ENCODE assay signal across 11 cellular contexts in the genomic region with DNA sequence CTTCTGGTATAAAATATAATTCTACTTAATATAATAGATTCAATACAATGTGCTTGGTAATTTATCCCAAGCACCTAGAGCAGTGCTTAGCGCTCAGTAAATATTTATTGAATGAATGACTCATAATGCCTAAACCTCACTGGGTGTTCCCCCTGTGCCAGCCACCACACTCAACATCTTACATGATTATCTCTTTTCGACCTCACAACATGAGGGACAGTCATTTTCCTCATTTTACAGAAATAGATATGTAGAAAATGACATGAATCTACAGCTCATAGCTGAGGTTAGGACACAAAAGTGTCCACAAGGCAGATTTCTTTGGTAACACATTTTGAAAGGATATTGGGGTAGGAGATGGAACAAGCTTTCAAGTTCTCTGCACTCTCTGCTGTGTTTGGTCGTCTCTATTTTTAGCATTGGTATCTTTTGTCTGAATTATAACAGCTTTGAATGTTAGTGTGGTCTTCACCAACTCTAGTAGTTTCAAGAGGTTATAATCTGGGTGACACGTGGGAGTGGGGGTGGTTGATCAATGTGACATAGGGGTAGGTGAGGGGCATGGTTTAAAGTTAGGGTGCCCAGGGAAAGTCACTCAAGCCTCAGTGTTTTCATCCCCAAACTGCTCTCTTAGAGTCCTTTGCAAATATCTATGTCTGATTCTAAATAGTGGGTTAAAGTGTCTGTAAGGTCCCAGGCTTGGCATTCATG. TPM values are rescaled to one million over a fixed set of nuclear protein-coding genes. Genes with fewer than 3 reads are reported as not detected.
DNase-seq lines count a peak whose midpoint lies in the region; ATAC-seq, FAIRE-seq and TF ChIP-seq lines count a peak whose summit lies in the region.
"Had no signal": no experiment of that assay in that cellular context is flagged by ENCODE, and none has a peak within 500 bp of the region (broad histone marks: within the 10 kb centered on the region; RNA-seq: fewer than 3 reads in every experiment).

No MANE protein-coding gene starts in this region.

- TF ChIP-seq POLR2A in K562 (conservative IDR thresholded peaks at IDR 0.05): no peak

- peaks cover 7 to 32% of the 10 kb centered on the region in 2 experiments; a peak in 4 of 5 replicates for H3K4me1 ChIP-seq in K562 (replicated peaks in 1 of 2; ENCODE audit: control insufficient read depth in 2 of 2, insufficient read depth in 2 of 2, low read length in 2 of 2)

- no peaks in the 10 kb centered on the region; the same call in 2 of the 3 replicates for H3K36me3 ChIP-seq in K562 (ENCODE audit: control insufficient read depth, insufficient read depth, low read length)

- POLR2A ChIA-PET in K562 (lab: Yijun Ruan, JAX): interaction anchor here (0.7 to 1.5 kb wide), 2 partner anchors 9 to 95 kb away, joined by 3 read pairs; a partner anchor contains a TSS

- no peak for TF ChIP-seq CTCF in K562 (IDR thresholded peaks at IDR 0.05 in 2 of 3, conservative IDR thresholded peaks at IDR 0.05 in 1 of 3; ENCODE audit: insufficient read depth in 2 of 3, low read depth in 1 of 3, low read length in 3 of 3)

- no peaks in the 10 kb centered on the region for H3K79me2 ChIP-seq in K562 (ENCODE audit: control insufficient read depth, insufficient read depth, low read length)

- no peaks in the 10 kb centered on the region for H3K9me3 ChIP-seq in K562 (replicated peaks; ENCODE audit: control insufficient read depth, insufficient read depth, low read depth, low read length)

- no TSS peak for BruUV-seq in K562 (replicated peaks; lab: Mats Ljungman, UMichigan)

- TF ChIP-seq EP300 in K562 (IDR thresholded peaks at IDR 0.05; ENCODE audit: low read length): no peak

- no peak for TF ChIP-seq RAD21 in K562 (CRISPR knock-in tag; conservative IDR thresholded peaks at IDR 0.05 in 1 of 2, IDR thresholded peaks at IDR 0.05 in 1 of 2)

- in situ Hi-C loops in K562 (cut with MboI): no loop called here

- peak; percentile 85 for ATAC-seq in GM18870 (IDR thresholded peaks at IDR 0.05; ENCODE audit: unreplicated experiment)
- ATAC-seq in HG03175 (IDR thresholded peaks at IDR 0.05; ENCODE audit: unreplicated experiment): peak; percentile 83
- ATAC-seq in K562: no peak
- no peak for ATAC-seq in GM21360 (IDR thresholded peaks at IDR 0.05; ENCODE audit: unreplicated experiment)

- no peak overlapping the region for H3K4me2 ChIP-seq in K562 (ENCODE audit: insufficient read depth, low read length)

- no peak for FAIRE-seq in K562 (lab: Jason Lieb, UNC)

- no peaks in the 10 kb centered on the region for H3K27me3 ChIP-seq in K562 (ENCODE audit: control insufficient read depth in 2 of 2, insufficient read depth in 2 of 2, low read length in 2 of 2)

- WGBS in K562 (ENCODE audit: insufficient coverage, low coverage, missing lambda C conversion rate): 19% methylated on average over 4 of the region's 4 CpGs

- DNase-seq in DMS53 (lab: John Stamatoyannopoulos, UW): peak; percentile 92
- no peak for DNase-seq in K562 (ENCODE audit: extremely low read depth in 1 of 4, low spot score in 3 of 4)
- DNase-seq in RPMI8226: no peak
- no peak for DNase-seq in posterior cingulate gyrus
- no peak for DNase-seq in activated effector memory CD4-positive, alpha-beta T cell treated with anti-CD3 and anti-CD28 coated beads, Interleukin-2, amount 50 U/mL, for 16 hours
- DNase-seq: activated T-cell treated with anti-CD3 and anti-CD28 coated beads, Interleukin-2, amount 50 U/mL, for 24 hours; dermis blood vessel endothelial cell had no signal

- H3K4me3 ChIP-seq in K562: no peak overlapping the region

- H3K9ac ChIP-seq in K562 (ENCODE audit: insufficient read depth in 1 of 2, low read depth in 2 of 2, low read length in 2 of 2): no peak overlapping the region

- intact Hi-C loops in K562 (cut with micrococcal nuclease): no loop called here
- intact Hi-C loops in posterior cingulate gyrus (cut with DNase I): no loop called here

- peak overlapping the region; percentile 23 for H2AFZ ChIP-seq in K562 (ENCODE audit: low read depth, low read length)

- CTCF ChIA-PET in K562 (lab: Yijun Ruan, JAX; ENCODE audit: low intra/inter-chr PET ratio): no interaction called here

- no peaks in the 10 kb centered on the region for H4K20me1 ChIP-seq in K562 (replicated peaks; ENCODE audit: control insufficient read depth, insufficient read depth, low read length)

- no peaks in the 10 kb centered on the region for H3K9me1 ChIP-seq in K562 (ENCODE audit: control insufficient read depth, insufficient read depth, low read length)

- H3K27ac ChIP-seq in K562 (ENCODE audit: extremely low read depth, low read depth, low read length): no peak overlapping the region

TF ChIP-seq in K562, 482 proteins besides CTCF, POLR2A, EP300 and RAD21 (continues in another document):
- TF ChIP-seq NFYB (IDR thresholded peaks at IDR 0.05; ENCODE audit: extremely low read depth, insufficient read length) (no peak), HDGF (IDR thresholded peaks at IDR 0.05) (no peak), JUND (IDR thresholded peaks at IDR 0.05; ENCODE audit: borderline replicate concordance, low read depth, low read length) (peak; percentile 57; the same call in 1 of the 2 replicates), JUND (tag; IDR thresholded peaks at IDR 0.05; ENCODE audit: borderline replicate concordance, low read depth, low read length) (no peak), FOSL1 (tag; conservative IDR thresholded peaks at IDR 0.05) (peak; percentile 67)

RNA-seq across cellular contexts. Expression of a gene that starts 9.8 kb away (rescaled TPM):
- total RNA-seq in K562 (2011; cell fraction: chromatin; rRNA removed; ENCODE audit: low replicate concordance): 0.44 and 1.2 TPM in 2 replicates
- 0.17 and 0.26 TPM in 2 replicates for total RNA-seq in K562 (2011; cell fraction: nucleolus; rRNA removed)
- total RNA-seq in K562 (2011; cell fraction: nucleoplasm; rRNA removed): 0.15 and 0.29 TPM in 2 replicates
- total RNA-seq in K562 (2014; rRNA removed): 0.41 and 0.59 TPM in 2 replicates
- total RNA-seq in K562 (2014; rRNA removed; fragmentation: Illumina TruSeq; extraction: Trizol): 0.22 and 0.29 TPM in 2 replicates
- total RNA-seq in K562 (2015; rRNA removed; fragmentation: Illumina TruSeq; extraction: Trizol): 0.47 and 0.64 TPM in 2 replicates
- total RNA-seq in K562 (2021): 0.29 and 0.35 TPM in 2 replicates
- polyA plus RNA-seq in K562 (2011; rRNA removed): 0.06 and 0.16 TPM in 2 replicates
- polyA plus RNA-seq in K562 (2011; cell fraction: cytosol; rRNA removed): 0.06 and 0.15 TPM in 2 replicates
- 0.26 and 0.32 TPM in 2 replicates for polyA plus RNA-seq in K562 (2011; cell fraction: nucleus; rRNA removed)
- polyA plus RNA-seq in K562 (2012): 0.44 and 1.8 TPM in 2 replicates
- 0.25 and 0.71 TPM in 2 replicates for polyA plus RNA-seq in K562 (2014; fragmentation: Illumina TruSeq; extraction: Trizol)
- polyA plus RNA-seq in K562 (2014; fragmentation: Nextera tagmentation; extraction: Ambion mirVana): under 1 TPM; 0.01 to 0.03 TPM
- 0.32 and 0.62 TPM in 2 replicates for polyA plus RNA-seq in K562 (2014; rRNA removed)
- polyA minus RNA-seq in K562 (2011; rRNA and poly(A)+ RNA removed): 0.25 and 0.30 TPM in 2 replicates
- 0.18 and 0.19 TPM in 2 replicates for polyA minus RNA-seq in K562 (2011; cell fraction: cytosol; rRNA and poly(A)+ RNA removed)
- 0.13 and 0.33 TPM in 2 replicates for polyA minus RNA-seq in K562 (2011; cell fraction: nucleus; rRNA and poly(A)+ RNA removed)
- total RNA-seq: HT1080 had no signal

RNA-seq across cellular contexts. Expression of a gene that starts 37.6 kb away (rescaled TPM):
- 123 and 212 TPM in 2 replicates for total RNA-seq in K562 (2011; cell fraction: chromatin; rRNA removed; ENCODE audit: low replicate concordance)
- 138 and 168 TPM in 2 replicates for total RNA-seq in K562 (2011; cell fraction: nucleolus; rRNA removed)
- total RNA-seq in K562 (2011; cell fraction: nucleoplasm; rRNA removed): 206 and 258 TPM in 2 replicates
- total RNA-seq in K562 (2014; rRNA removed) (426 and 468 TPM in 2 replicates), K562 (2014; rRNA removed; fragmentation: Illumina TruSeq; extraction: Trizol) (562 and 622 TPM in 2 replicates), K562 (2015; rRNA removed; fragmentation: Illumina TruSeq; extraction: Trizol) (508 and 559 TPM in 2 replicates), K562 (2021) (308 TPM in 2 replicates)
- polyA plus RNA-seq in K562 (2011; rRNA removed) (714 and 790 TPM in 2 replicates), K562 (2014; fragmentation: Illumina TruSeq; extraction: Trizol) (471 and 510 TPM in 2 replicates), K562 (2014; fragmentation: Nextera tagmentation; extraction: Ambion mirVana) (1,000 to 10,000 TPM in 1 of 2 experiments, 100 to 1,000 TPM in 1; 837 to 1,031 TPM), K562 (2014; rRNA removed) (365 and 466 TPM in 2 replicates)
- 163 and 438 TPM in 2 replicates for polyA plus RNA-seq in K562 (2011; cell fraction: cytosol; rRNA removed)
- polyA plus RNA-seq in K562 (2011; cell fraction: nucleus; rRNA removed): 127 and 293 TPM in 2 replicates
- 525 and 687 TPM in 2 replicates for polyA plus RNA-seq in K562 (2012)
- 571 and 811 TPM in 2 replicates for polyA minus RNA-seq in K562 (2011; rRNA and poly(A)+ RNA removed)
- polyA minus RNA-seq in K562 (2011; cell fraction: cytosol; rRNA and poly(A)+ RNA removed): 177 and 220 TPM in 2 replicates
- 135 and 263 TPM in 2 replicates for polyA minus RNA-seq in K562 (2011; cell fraction: nucleus; rRNA and poly(A)+ RNA removed)

RNA-seq across cellular contexts. Expression of a gene that starts 51.9 kb away (rescaled TPM):
- 18.4 and 30.7 TPM in 2 replicates for total RNA-seq in K562 (2011; cell fraction: chromatin; rRNA removed; ENCODE audit: low replicate concordance)
- total RNA-seq in K562 (2011; cell fraction: nucleolus; rRNA removed): 35.7 and 36.0 TPM in 2 replicates
- 40.3 and 46.9 TPM in 2 replicates for total RNA-seq in K562 (2011; cell fraction: nucleoplasm; rRNA removed)
- total RNA-seq in K562 (2014; rRNA removed) (220 and 238 TPM in 2 replicates), K562 (2014; rRNA removed; fragmentation: Illumina TruSeq; extraction: Trizol) (478 and 512 TPM in 2 replicates), K562 (2015; rRNA removed; fragmentation: Illumina TruSeq; extraction: Trizol) (357 and 396 TPM in 2 replicates), K562 (2021) (242 and 256 TPM in 2 replicates)
- polyA plus RNA-seq in K562 (2011; rRNA removed) (531 and 554 TPM in 2 replicates), K562 (2014; fragmentation: Illumina TruSeq; extraction: Trizol) (451 and 463 TPM in 2 replicates), K562 (2014; fragmentation: Nextera tagmentation; extraction: Ambion mirVana) (100 to 1,000 TPM; 913 to 995 TPM), K562 (2014; rRNA removed) (270 and 274 TPM in 2 replicates)
- 196 and 355 TPM in 2 replicates for polyA plus RNA-seq in K562 (2011; cell fraction: cytosol; rRNA removed)
- polyA plus RNA-seq in K562 (2011; cell fraction: nucleus; rRNA removed): 72.1 and 160 TPM in 2 replicates
- 338 and 426 TPM in 2 replicates for polyA plus RNA-seq in K562 (2012)
- polyA minus RNA-seq in K562 (2011; rRNA and poly(A)+ RNA removed): 343 and 432 TPM in 2 replicates
- polyA minus RNA-seq in K562 (2011; cell fraction: cytosol; rRNA and poly(A)+ RNA removed): 128 and 163 TPM in 2 replicates
- polyA minus RNA-seq in K562 (2011; cell fraction: nucleus; rRNA and poly(A)+ RNA removed): 25.4 and 59.0 TPM in 2 replicates

Comparison
In these comparisons a context has a peak if more than half of its experiments do, and no peak if none do; other contexts are left out.
1. ATAC-seq: peak in GM18870 (single experiment) and HG03175 (single experiment); none in K562 (single experiment) and GM21360 (single experiment).